Comparison of ENCODE assay signal across 8 cellular contexts in genomic region chr6:112086744-112087135, GRCh38. TPM values are rescaled to one million over a fixed set of nuclear protein-coding genes. Genes with fewer than 3 reads are reported as not detected.
A peak's percentile ranks its signal among the peaks of the same experiment; 100 is the strongest.
DNase-seq lines count a peak whose midpoint lies in the region; ATAC-seq and TF ChIP-seq lines count a peak whose summit lies in the region.

No MANE protein-coding gene starts in this region.

- peak; percentile 15 for DNase-seq in DMS79 (lab: John Stamatoyannopoulos, UW)
- DNase-seq in GM20000 (ENCODE audit: low spot score), result peak; percentile 36
- peak; percentile 85 for DNase-seq in OCI-M1 (lab: John Stamatoyannopoulos, UW)
- peak; percentile 53 for DNase-seq in medulla oblongata (ENCODE audit: extremely low spot score)
- DNase-seq in vagina (ENCODE audit: extremely low spot score in 2 of 2), result no peak
- no peak for DNase-seq in stimulated activated CD4-positive, alpha-beta T cell treated with anti-CD3 and anti-CD28 coated beads, Interleukin-4, amount 100 ng/mL, for 4 hours

- H3K9me3 ChIP-seq in ectodermal cell (ENCODE audit: control insufficient read depth, low read length) (no peaks in the 10 kb centered on the region), vagina (no peaks in the 10 kb centered on the region)

- no peaks in the 10 kb centered on the region for H3K27me3 ChIP-seq in ectodermal cell (ENCODE audit: control insufficient read depth, insufficient read depth, low read length, poor library complexity, severe bottlenecking)
- no peaks in the 10 kb centered on the region for H3K27me3 ChIP-seq in vagina

- no peak for TF ChIP-seq CTCF in GM20000 (IDR thresholded peaks at IDR 0.05; ENCODE audit: extremely low read depth, missing control alignments)
- TF ChIP-seq CTCF in vagina (IDR thresholded peaks at IDR 0.05), result no peak

- TF ChIP-seq POLR2A in vagina (IDR thresholded peaks at IDR 0.05), result no peak

- WGBS in ectodermal cell, 2 experiments, result 0 to 1% methylated on average over 7 to 8 of the region's 8 CpGs

- H3K4me3 ChIP-seq in ectodermal cell (ENCODE audit: insufficient read depth, low read depth, low read length), result peak overlapping the region; percentile 94
- peak overlapping the region; percentile 80 to 83 for H3K4me3 ChIP-seq in vagina

- peak overlapping the region; percentile 82 for H3K27ac ChIP-seq in ectodermal cell (ENCODE audit: insufficient read depth, low read depth, low read length, poor library complexity, severe bottlenecking)
- peak overlapping the region; percentile 82 for H3K27ac ChIP-seq in vagina

- no peaks in the 10 kb centered on the region for H3K4me1 ChIP-seq in ectodermal cell (ENCODE audit: control insufficient read depth, insufficient read depth, low read length)
- peaks cover 19% of the 10 kb centered on the region for H3K4me1 ChIP-seq in vagina

- ATAC-seq in HG03565 (IDR thresholded peaks at IDR 0.05; ENCODE audit: unreplicated experiment), result peak; percentile 10

- intact Hi-C loops in vagina (cut with DNase I), result no loop called here

- H3K36me3 ChIP-seq in ectodermal cell (ENCODE audit: control insufficient read depth, insufficient read depth, low read length) (peaks cover 4% of the 10 kb centered on the region), vagina (peaks cover 0 to 11% of the 10 kb centered on the region in 2 donors)

RNA-seq across cellular contexts. Expression of gene TUBE1, which starts 0.5 kb away (rescaled TPM):
- 27.0 TPM for polyA plus RNA-seq in ectodermal cell (2013, experiment 1 of 4)
- polyA plus RNA-seq in ectodermal cell (2013, experiment 2 of 4), result 24.4 TPM
- polyA plus RNA-seq in ectodermal cell (2013, experiment 3 of 4), result 24.0 TPM
- 25.8 TPM for polyA plus RNA-seq in ectodermal cell (2013, experiment 4 of 4)
- 38.8 TPM for total RNA-seq in vagina

RNA-seq across cellular contexts. Expression of gene FAM229B, which starts 0.7 kb away (rescaled TPM):
- 27.8 TPM for polyA plus RNA-seq in ectodermal cell (2013, experiment 1 of 4)
- 28.0 TPM for polyA plus RNA-seq in ectodermal cell (2013, experiment 2 of 4)
- 28.9 TPM for polyA plus RNA-seq in ectodermal cell (2013, experiment 3 of 4)
- polyA plus RNA-seq in ectodermal cell (2013, experiment 4 of 4), result 33.2 TPM
- total RNA-seq in vagina, result 11.0 TPM

RNA-seq across cellular contexts. Expression of gene CCN6, which starts 32.8 kb away (rescaled TPM):
- polyA plus RNA-seq in ectodermal cell (2013, experiment 1 of 4), result not detected
- not detected for polyA plus RNA-seq in ectodermal cell (2013, experiment 2 of 4)
- not detected for polyA plus RNA-seq in ectodermal cell (2013, experiment 3 of 4)
- not detected for polyA plus RNA-seq in ectodermal cell (2013, experiment 4 of 4)
- not detected for total RNA-seq in vagina

Comparison
In these comparisons a context has a peak if more than half of its experiments do, and no peak if none do; other contexts are left out.
1. DNase-seq: peak in DMS79 (single experiment), GM20000 (single experiment), OCI-M1 (single experiment) and medulla oblongata (single experiment); none in vagina (0 of 2) and stimulated activated CD4-positive, alpha-beta T cell treated with anti-CD3 and anti-CD28 coated beads, Interleukin-4, amount 100 ng/mL, for 4 hours (0 of 2).